In genomic region chr16:59658572-59658971, GRCh38 we compare ENCODE assay signal across 38 cellular contexts.
"Had no signal": no experiment of that assay in that cellular context is flagged by ENCODE, and none has a peak within 500 bp of the region (broad histone marks: within the 10 kb centered on the region; RNA-seq: fewer than 3 reads in every experiment).

No MANE protein-coding gene starts in this region.

- H3K36me3 Mint-ChIP-seq: activated CD8-positive, alpha-beta memory T cell treated with anti-CD3 and anti-CD28 coated beads, Interleukin-2, amount 10 ng/mL, durations not matched to agents 7 days and 5 days; activated naive CD4-positive, alpha-beta T cell treated with anti-CD3 and anti-CD28 coated beads, Interleukin-2, amount 50 U/mL, for 72 hours; activated naive CD8-positive, alpha-beta T cell treated with anti-CD3 and anti-CD28 coated beads for 36 hours; brain had no signal

- FAIRE-seq: bronchial epithelial cell, TTC549 had no signal

- H3K4me1 Mint-ChIP-seq: activated B cell treated with CpG ODN at 0.5 μM for 24 hours; activated CD4-positive, alpha-beta memory T cell treated with anti-CD3 and anti-CD28 coated beads, Interleukin-2, amount 10 ng/mL, durations not matched to agents 7 days and 5 days; activated CD4-positive, alpha-beta T cell treated with anti-CD3 and anti-CD28 coated beads, Interleukin-2, amount 10 ng/mL, durations not matched to agents 24 days and 14 days; activated CD8-positive, alpha-beta memory T cell treated with anti-CD3 and anti-CD28 coated beads, Interleukin-2, amount 10 ng/mL, durations not matched to agents 7 days and 5 days; activated naive CD8-positive, alpha-beta T cell treated with anti-CD3 and anti-CD28 coated beads for 36 hours; activated T-helper 17 cell treated with anti-CD3 and anti-CD28 coated beads, Interleukin-2, amount 50 U/mL, for 72 hours; central memory CD8-positive, alpha-beta T cell had no signal

- H3K36me3 ChIP-seq: adrenal gland, cardiac muscle cell had no signal

- DNase-seq: activated B cell treated with CpG ODN at 0.5 μM for 24 hours; activated CD4-positive, alpha-beta memory T cell treated with anti-CD3 and anti-CD28 coated beads, Interleukin-2, amount 10 ng/mL, durations not matched to agents 7 days and 5 days; activated CD4-positive, alpha-beta T cell treated with anti-CD3 and anti-CD28 coated beads for 4 hours; activated CD4-positive, alpha-beta T cell treated with anti-CD3 and anti-CD28 coated beads, Interleukin-2, amount 10 ng/mL, durations not matched to agents 24 days and 14 days; activated CD4-positive, alpha-beta T cell treated with anti-CD3 and anti-CD28 coated beads, Interleukin-2, amount 50 U/mL, for 1 hour; activated CD4-positive, alpha-beta T cell treated with anti-CD3 and anti-CD28 coated beads, Interleukin-2, amount 50 U/mL, for 48 hours; activated CD4-positive, CD25-positive, alpha-beta regulatory T cell treated with anti-CD3 and anti-CD28 coated beads, Interleukin-2, amount 50 U/mL, for 72 hours; activated CD8-positive, alpha-beta memory T cell treated with anti-CD3 and anti-CD28 coated beads for 24 hours; activated CD8-positive, alpha-beta memory T cell treated with anti-CD3 and anti-CD28 coated beads, Interleukin-2, amount 10 ng/mL, durations not matched to agents 7 days and 5 days; activated CD8-positive, alpha-beta memory T cell treated with anti-CD3 and anti-CD28 coated beads, Interleukin-2, amount 50 U/mL, for 48 hours; activated CD8-positive, alpha-beta T cell treated with anti-CD3 and anti-CD28 coated beads, Interleukin-2, amount 10 ng/mL, durations not matched to agents 7 days and 5 days; activated effector memory CD4-positive, alpha-beta T cell treated with anti-CD3 and anti-CD28 coated beads, Interleukin-2, amount 50 U/mL, for 16 hours; activated gamma-delta T cell treated with Interleukin-2 at 50 U/mL for 16 hours; activated naive CD4-positive, alpha-beta T cell; activated naive CD4-positive, alpha-beta T cell treated with anti-CD3 and anti-CD28 coated beads for 36 hours; activated naive CD4-positive, alpha-beta T cell treated with anti-CD3 and anti-CD28 coated beads, Interleukin-2, amount 50 U/mL, for 16 hours; activated naive CD8-positive, alpha-beta T cell treated with anti-CD3 and anti-CD28 coated beads for 36 hours; activated T-cell treated with anti-CD3 and anti-CD28 coated beads, Interleukin-2, amount 50 U/mL, for 24 hours; activated T-cell treated with anti-CD3 and anti-CD28 coated beads, Interleukin-2, amount 50 U/mL, for 48 hours; adrenal gland; amniotic stem cell; aorta; caudate nucleus; cerebellar nuclear complex; T-helper 1 cell; T-helper 2 cell; T-helper 9 cell had no signal

- H3K4me3 ChIP-seq: adrenal gland, cardiac muscle cell had no signal

- H3K27ac Mint-ChIP-seq: activated B cell treated with CpG ODN at 0.5 μM for 24 hours; activated CD4-positive, alpha-beta memory T cell treated with anti-CD3 and anti-CD28 coated beads, Interleukin-2, amount 10 ng/mL, durations not matched to agents 7 days and 5 days; activated CD4-positive, alpha-beta T cell treated with anti-CD3 and anti-CD28 coated beads, Interleukin-2, amount 10 ng/mL, durations not matched to agents 24 days and 14 days; activated CD8-positive, alpha-beta memory T cell treated with anti-CD3 and anti-CD28 coated beads, Interleukin-2, amount 10 ng/mL, durations not matched to agents 7 days and 5 days; activated CD8-positive, alpha-beta T cell treated with anti-CD3 and anti-CD28 coated beads, Interleukin-2, amount 10 ng/mL, durations not matched to agents 7 days and 5 days; activated naive CD4-positive, alpha-beta T cell treated with anti-CD3 and anti-CD28 coated beads for 36 hours; activated naive CD4-positive, alpha-beta T cell treated with anti-CD3 and anti-CD28 coated beads, Interleukin-2, amount 50 U/mL, for 72 hours; activated naive CD8-positive, alpha-beta T cell treated with anti-CD3 and anti-CD28 coated beads for 36 hours; activated T-cell treated with anti-CD3 and anti-CD28 coated beads, Interleukin-2, amount 50 U/mL, for 24 hours; activated T-helper 1 cell treated with anti-CD3 and anti-CD28 coated beads, Interleukin-12 subunit alpha, Interleukin-12 subunit beta, Interleukin-2, Interleukin-4 antibody, amounts not matched to agents 30 ng/mL and 10 ng/mL and 1 ng/mL, durations not matched to agents 14 hours and 24 hours and 36 hours; activated T-helper 17 cell treated with anti-CD3 and anti-CD28 coated beads, Interleukin-2, amount 50 U/mL, for 72 hours; brain; T-helper 1 cell treated with Interleukin-12 subunit alpha and Interleukin-12 subunit beta and Interleukin-4 antibody, amounts not matched to agents 30 μg/mL and 1 μg/mL, for 36 hours; T-helper 2 cell treated with Interferon-gamma antibody and Interleukin-4, amounts not matched to agents 5 μg/mL and 100 μg/mL, for 36 hours had no signal

- H3K27me3 Mint-ChIP-seq: activated B cell treated with CpG ODN at 0.5 μM for 24 hours; activated CD4-positive, alpha-beta memory T cell treated with anti-CD3 and anti-CD28 coated beads, Interleukin-2, amount 10 ng/mL, durations not matched to agents 7 days and 5 days; activated CD4-positive, alpha-beta T cell treated with anti-CD3 and anti-CD28 coated beads, Interleukin-2, amount 10 ng/mL, durations not matched to agents 24 days and 14 days; activated CD8-positive, alpha-beta memory T cell treated with anti-CD3 and anti-CD28 coated beads, Interleukin-2, amount 10 ng/mL, durations not matched to agents 7 days and 5 days; activated naive CD8-positive, alpha-beta T cell treated with anti-CD3 and anti-CD28 coated beads for 36 hours; activated T-cell treated with anti-CD3 and anti-CD28 coated beads, Interleukin-2, amount 50 U/mL, for 24 hours; activated T-helper 17 cell treated with anti-CD3 and anti-CD28 coated beads, Interleukin-2, amount 50 U/mL, for 72 hours; central memory CD8-positive, alpha-beta T cell had no signal

- H3K9me3 Mint-ChIP-seq: activated CD4-positive, alpha-beta T cell treated with anti-CD3 and anti-CD28 coated beads, Interleukin-2, amount 10 ng/mL, durations not matched to agents 24 days and 14 days; activated naive CD4-positive, alpha-beta T cell treated with anti-CD3 and anti-CD28 coated beads for 36 hours; activated T-cell treated with anti-CD3 and anti-CD28 coated beads, Interleukin-2, amount 50 U/mL, for 24 hours had no signal

- ATAC-seq: activated CD8-positive, alpha-beta memory T cell treated with anti-CD3 and anti-CD28 coated beads, Interleukin-2, amount 10 ng/mL, durations not matched to agents 7 days and 5 days; activated CD8-positive, alpha-beta T cell treated with anti-CD3 and anti-CD28 coated beads, Interleukin-2, amount 10 ng/mL, durations not matched to agents 7 days and 5 days; activated naive CD4-positive, alpha-beta T cell treated with anti-CD3 and anti-CD28 coated beads, Interleukin-2, amount 50 U/mL, for 72 hours; activated T-helper 17 cell treated with anti-CD3 and anti-CD28 coated beads, Interleukin-2, amount 50 U/mL, for 72 hours had no signal

- H3K4me1 ChIP-seq: adrenal gland had no signal

- H3K27ac ChIP-seq: adrenal gland, cardiac muscle cell, VCaP had no signal

- H3K4me3 Mint-ChIP-seq: activated B cell treated with CpG ODN at 0.5 μM for 24 hours; activated CD4-positive, alpha-beta memory T cell treated with anti-CD3 and anti-CD28 coated beads, Interleukin-2, amount 10 ng/mL, durations not matched to agents 7 days and 5 days; activated CD4-positive, alpha-beta T cell treated with anti-CD3 and anti-CD28 coated beads, Interleukin-2, amount 10 ng/mL, durations not matched to agents 24 days and 14 days; activated CD8-positive, alpha-beta memory T cell treated with anti-CD3 and anti-CD28 coated beads, Interleukin-2, amount 10 ng/mL, durations not matched to agents 7 days and 5 days; activated CD8-positive, alpha-beta T cell treated with anti-CD3 and anti-CD28 coated beads, Interleukin-2, amount 10 ng/mL, durations not matched to agents 7 days and 5 days; activated naive CD4-positive, alpha-beta T cell treated with anti-CD3 and anti-CD28 coated beads for 36 hours; activated naive CD8-positive, alpha-beta T cell treated with anti-CD3 and anti-CD28 coated beads for 36 hours; activated T-cell treated with anti-CD3 and anti-CD28 coated beads, Interleukin-2, amount 50 U/mL, for 24 hours; activated T-helper 1 cell treated with anti-CD3 and anti-CD28 coated beads, Interleukin-12 subunit alpha, Interleukin-12 subunit beta, Interleukin-2, Interleukin-4 antibody, amounts not matched to agents 30 ng/mL and 10 ng/mL and 1 ng/mL, durations not matched to agents 14 hours and 24 hours and 36 hours; activated T-helper 17 cell treated with anti-CD3 and anti-CD28 coated beads, Interleukin-2, amount 50 U/mL, for 72 hours; brain; central memory CD8-positive, alpha-beta T cell; T-helper 1 cell treated with Interleukin-12 subunit alpha and Interleukin-12 subunit beta and Interleukin-4 antibody, amounts not matched to agents 30 μg/mL and 1 μg/mL, for 36 hours; T-helper 2 cell treated with Interferon-gamma antibody and Interleukin-4, amounts not matched to agents 5 μg/mL and 100 μg/mL, for 36 hours had no signal

- H3K9me3 ChIP-seq: adrenal gland had no signal

- H3K27me3 ChIP-seq: adrenal gland, cardiac muscle cell had no signal
